In genomic region chr4:5043579-5043978, GRCh38 we compare ENCODE assay signal across 19 cellular contexts. TPM values are rescaled to one million over a fixed set of nuclear protein-coding genes. Genes with fewer than 3 reads are reported as not detected.
"Had no signal": no experiment of that assay in that cellular context is flagged by ENCODE, and none has a peak within 500 bp of the region (broad histone marks: within the 10 kb centered on the region; RNA-seq: fewer than 3 reads in every experiment).

No MANE protein-coding gene starts in this region.

- H3K27ac ChIP-seq: esophagus squamous epithelium, thyroid gland, VCaP had no signal

- H3K36me3 ChIP-seq: esophagus squamous epithelium, thyroid gland had no signal

- H3K27ac Mint-ChIP-seq: activated naive CD8-positive, alpha-beta T cell; nephron progenitor cell had no signal

- DNase-seq: activated CD4-positive, alpha-beta T cell treated with anti-CD3 and anti-CD28 coated beads for 1 hour; cerebellar nuclear complex; effector CD4-positive, alpha-beta T cell; esophagus squamous epithelium; hypothalamus; midbrain; nephron progenitor cell; occipital lobe; retina; stimulated activated CD8-positive, alpha-beta memory T cell treated with anti-CD3 and anti-CD28 coated beads, Interleukin-4, amount 100 ng/mL, for 48 hours; stimulated activated naive CD4-positive, alpha-beta T cell; SW 1271; T-helper 2 cell; thyroid gland had no signal

- H3K4me3 ChIP-seq: esophagus squamous epithelium, thyroid gland had no signal

- H3K4me1 Mint-ChIP-seq: nephron progenitor cell had no signal

- H3K27me3 ChIP-seq: thyroid gland had no signal

- H3K9me3 ChIP-seq: esophagus squamous epithelium, thyroid gland had no signal

- H3K4me3 Mint-ChIP-seq: activated naive CD8-positive, alpha-beta T cell; nephron progenitor cell had no signal

- H3K4me1 ChIP-seq: thyroid gland had no signal

RNA-seq across cellular contexts. Expression of gene STK32B, which starts 7.7 kb away (rescaled TPM):
- total RNA-seq: activated CD8-positive, alpha-beta memory T cell treated with anti-CD3 and anti-CD28 coated beads for 36 hours had no signal

RNA-seq across cellular contexts. Expression of gene CYTL1, which starts 24.3 kb away (rescaled TPM):
- total RNA-seq: activated CD8-positive, alpha-beta memory T cell treated with anti-CD3 and anti-CD28 coated beads for 36 hours; bronchial epithelial cell; myocyte had no signal
